Comparison of ENCODE assay signal across 18 cellular contexts in the genomic region with DNA sequence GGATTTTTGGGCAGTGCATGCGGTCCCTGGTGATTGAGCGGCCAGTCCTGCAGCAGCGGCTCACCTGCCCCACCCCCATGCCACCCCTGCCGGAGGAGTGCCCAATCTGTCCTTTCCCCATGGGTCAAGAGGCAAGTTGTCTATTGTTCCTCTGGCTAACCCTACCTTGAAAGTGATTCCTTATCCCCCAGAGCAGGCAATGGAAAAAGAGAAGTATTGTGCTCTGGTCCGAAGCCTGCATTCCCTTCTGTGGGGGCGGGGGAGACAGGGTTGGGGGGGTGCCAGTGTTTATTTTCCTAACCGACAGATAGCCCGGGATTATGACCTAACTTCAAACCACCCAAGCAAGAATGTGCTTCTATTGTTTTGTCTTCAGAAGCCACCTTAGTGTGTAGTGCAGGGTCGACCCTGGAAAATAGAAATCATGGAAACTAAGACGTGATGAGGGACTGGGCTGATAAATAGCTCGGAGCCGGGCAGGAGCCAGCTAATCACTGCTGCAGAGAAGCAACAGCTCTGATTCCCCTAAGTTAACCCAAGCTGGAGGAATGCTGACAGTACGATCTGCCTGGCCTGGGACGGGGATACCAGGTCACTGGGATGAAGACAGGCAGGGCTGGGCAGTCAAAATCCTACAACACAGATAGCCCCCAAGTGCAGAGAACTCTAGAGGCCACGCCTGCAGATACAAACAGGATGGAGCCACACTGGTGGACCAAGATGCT. TPM values are rescaled to one million over a fixed set of nuclear protein-coding genes. Genes with fewer than 3 reads are reported as not detected.
DNase-seq lines count a peak whose midpoint lies in the region; ATAC-seq and TF ChIP-seq lines count a peak whose summit lies in the region.
"Had no signal": no experiment of that assay in that cellular context is flagged by ENCODE, and none has a peak within 500 bp of the region (broad histone marks: within the 10 kb centered on the region; RNA-seq: fewer than 3 reads in every experiment).

No MANE protein-coding gene starts in this region.

- H3K9me3 ChIP-seq in right cardiac atrium (ENCODE audit: control insufficient read depth, low read length) (no peaks in the 10 kb centered on the region), mesenchymal stem cell (ENCODE audit: control insufficient read depth, low read length) (no peaks in the 10 kb centered on the region)

- TF ChIP-seq CTCF in cardiac fibroblast (IDR thresholded peaks at IDR 0.05; ENCODE audit: low read depth, low read length), result no peak

- no peak overlapping the region for H3K4ac ChIP-seq in mesenchymal stem cell (ENCODE audit: low read depth in 1 of 2, low read length in 2 of 2)

- H4K91ac ChIP-seq in mesenchymal stem cell (ENCODE audit: low read length), result no peak overlapping the region

- no peak overlapping the region for H2BK120ac ChIP-seq in mesenchymal stem cell (ENCODE audit: low read depth, low read length)

- no peaks in the 10 kb centered on the region for H3K36me3 ChIP-seq in mesenchymal stem cell (ENCODE audit: control insufficient read depth in 1 of 2, insufficient read depth in 2 of 2, low read depth in 1 of 2, low read length in 2 of 2)

- H3K14ac ChIP-seq in mesenchymal stem cell (ENCODE audit: low read length in 2 of 2), result no peak overlapping the region

- no peak overlapping the region for H3K18ac ChIP-seq in mesenchymal stem cell (ENCODE audit: low read depth in 1 of 2, low read length in 2 of 2)

- H3K9ac ChIP-seq in mesenchymal stem cell (ENCODE audit: low read length), result no peak overlapping the region

- H2BK12ac ChIP-seq in mesenchymal stem cell (ENCODE audit: low read length in 2 of 2), result peak overlapping the region in 1 of 2 experiments; percentile 54

- H3K79me1 ChIP-seq in mesenchymal stem cell (replicated peaks; ENCODE audit: low read length, poor library complexity, severe bottlenecking), result no peaks in the 10 kb centered on the region

- H3K27me3 ChIP-seq in right cardiac atrium (ENCODE audit: control insufficient read depth, insufficient read depth) (no peaks in the 10 kb centered on the region), mesenchymal stem cell (ENCODE audit: control insufficient read depth in 1 of 2, insufficient read depth in 1 of 2, low read length in 2 of 2) (peaks cover 9 to 46% of the 10 kb centered on the region in 2 experiments)

- H2BK15ac ChIP-seq in mesenchymal stem cell (ENCODE audit: low read depth, poor library complexity, severe bottlenecking), result no peak overlapping the region

- H2AFZ ChIP-seq in mesenchymal stem cell (ENCODE audit: low read depth, low read length), result no peak overlapping the region

- ATAC-seq in right cardiac atrium (peak; percentile 49 to 91), HG02970 (IDR thresholded peaks at IDR 0.05; ENCODE audit: low FRiP score, unreplicated experiment) (no peak)
- ATAC-seq: naive thymus-derived CD8-positive, alpha-beta T cell; T-helper 17 cell had no signal

- H3K4me1 ChIP-seq in right cardiac atrium (ENCODE audit: control insufficient read depth, insufficient read depth, low read length), result no peaks in the 10 kb centered on the region
- peaks cover 6% of the 10 kb centered on the region for H3K4me1 ChIP-seq in mesenchymal stem cell (ENCODE audit: control insufficient read depth, insufficient read depth, low read depth, low read length)

- WGBS in right cardiac atrium, result 13% methylated on average over 15 of the region's 15 CpGs
- WGBS in mesenchymal stem cell, result 68% methylated on average over 15 of the region's 15 CpGs

- H3K27ac ChIP-seq in right cardiac atrium (ENCODE audit: low read length) (no peak overlapping the region), mesenchymal stem cell (ENCODE audit: low read length, poor library complexity, severe bottlenecking) (no peak overlapping the region)
- H3K27ac ChIP-seq: dorsolateral prefrontal cortex had no signal

- no peak overlapping the region for H2BK5ac ChIP-seq in mesenchymal stem cell (ENCODE audit: low read depth, low read length, poor library complexity, severe bottlenecking)

- intact Hi-C loops in right cardiac atrium (cut with DNase I), result no loop called here
- intact Hi-C loops in posterior vena cava (cut with DNase I), result loop anchor here (10.0 kb wide), 2 partner anchors 48 to 1692 kb away; no protein-coding TSS in a partner anchor

- H3K4me2 ChIP-seq in mesenchymal stem cell (ENCODE audit: low read length, poor library complexity, severe bottlenecking), result no peak overlapping the region

- H3K4me3 ChIP-seq in cardiac fibroblast (replicated peaks in 1 of 2; ENCODE audit: low read depth in 2 of 2, low read length in 2 of 2), result no peak overlapping the region
- H3K4me3 ChIP-seq in right cardiac atrium (ENCODE audit: low read length), result no peak overlapping the region
- no peak overlapping the region for H3K4me3 ChIP-seq in mesenchymal stem cell (ENCODE audit: insufficient read depth in 1 of 2, low read depth in 1 of 2, low read length in 2 of 2)
- H3K4me3 ChIP-seq: dorsolateral prefrontal cortex had no signal

- H2AK5ac ChIP-seq in mesenchymal stem cell (ENCODE audit: low read length, severe bottlenecking), result no peak overlapping the region

- no peak overlapping the region for H4K8ac ChIP-seq in mesenchymal stem cell (ENCODE audit: low read length)

- H3K23ac ChIP-seq in mesenchymal stem cell (ENCODE audit: low read length in 2 of 2), result no peak overlapping the region

- DNase-seq in Daoy (ENCODE audit: low read depth) (peak; percentile 34), cardiac fibroblast (ENCODE audit: low read depth in 2 of 2) (peak; percentile 7 to 47), right cardiac atrium (peak in 2 of 3 donors; percentile 53 to 57), posterior vena cava (ENCODE audit: low spot score) (peak; percentile 49), HPDE6-E6E7 (ENCODE audit: extremely low spot score) (no peak), globus pallidus (ENCODE audit: low spot score) (no peak), mesenchymal stem cell (no peak)
- DNase-seq: activated CD8-positive, alpha-beta memory T cell treated with anti-CD3 and anti-CD28 coated beads, Interleukin-2, amount 50 U/mL, for 4 hours; activated naive CD4-positive, alpha-beta T cell treated with Interleukin-2 at 50 U/mL for 16 hours; dorsolateral prefrontal cortex; GDM1; H9; hippocampal formation; naive thymus-derived CD8-positive, alpha-beta T cell; NCI-H446 treated with DMSO at 0.1 percent for 48 hours; SHP77; T-helper 17 cell had no signal

RNA-seq across cellular contexts. Expression of a gene that starts 38.7 kb away (rescaled TPM):
- 116 and 130 TPM in 2 replicates for total RNA-seq in Daoy (2014; rRNA removed; shearing (Covaris generic))
- total RNA-seq in right cardiac atrium, result 100 to 1,000 TPM; 141 to 176 (median 153) TPM
- polyA plus RNA-seq in right cardiac atrium, result 96.6 TPM
- total RNA-seq in posterior vena cava, result 100 to 1,000 TPM; 108 to 117 TPM
- polyA plus RNA-seq in mesenchymal stem cell (2013, experiment 1 of 2), result 56.6 TPM
- polyA plus RNA-seq in mesenchymal stem cell (2013, experiment 2 of 2), result 60.4 TPM

Comparison
In these comparisons a context has a peak if more than half of its experiments do, and no peak if none do; other contexts are left out.
1. DNase-seq: peak in Daoy (single experiment), cardiac fibroblast (2 of 2), right cardiac atrium (2 of 3) and posterior vena cava (single experiment); none in HPDE6-E6E7 (single experiment), globus pallidus (single experiment) and mesenchymal stem cell (single experiment).
2. intact Hi-C loops: an anchor here in posterior vena cava (10.0 kb wide); none called in right cardiac atrium.